Comparison of ENCODE assay signal across 26 cellular contexts in the genomic region with DNA sequence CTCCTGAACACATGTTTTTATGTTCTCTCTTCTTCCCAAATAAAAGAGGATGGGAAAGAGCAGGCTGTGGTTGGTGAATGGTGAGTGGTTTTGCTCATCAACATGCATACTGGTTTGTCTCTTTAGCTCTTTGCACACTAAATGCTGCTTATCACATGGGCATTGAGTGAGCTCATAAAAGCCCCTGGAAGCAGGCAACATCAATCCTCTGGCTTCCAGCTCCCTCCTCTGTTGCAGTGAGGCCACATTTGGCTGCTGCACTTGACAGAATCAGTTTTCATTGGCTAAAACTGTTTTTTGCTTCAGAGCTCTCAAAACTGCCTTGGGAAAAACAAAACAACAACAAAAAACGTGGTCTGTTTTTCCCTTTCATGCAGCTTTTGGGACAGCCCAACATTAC.
DNase-seq lines count a peak whose midpoint lies in the region; ATAC-seq and TF ChIP-seq lines count a peak whose summit lies in the region.
"Had no signal": no experiment of that assay in that cellular context is flagged by ENCODE, and none has a peak within 500 bp of the region (broad histone marks: within the 10 kb centered on the region; RNA-seq: fewer than 3 reads in every experiment).

No MANE protein-coding gene starts in this region.

- intact Hi-C loops in IMR-90 (cut with micrococcal nuclease) = no loop called here

- H2BK120ac ChIP-seq in IMR-90 (ENCODE audit: low read depth, low read length) (no peak overlapping the region), mesenchymal stem cell (ENCODE audit: low read depth, low read length) (no peak overlapping the region)

- no peak overlapping the region for H2AK5ac ChIP-seq in IMR-90 (ENCODE audit: low read depth, low read length)
- no peak overlapping the region for H2AK5ac ChIP-seq in mesenchymal stem cell (ENCODE audit: low read length, severe bottlenecking)

- no peaks in the 10 kb centered on the region for H3K36me3 ChIP-seq in BE2C
- H3K36me3 ChIP-seq in IMR-90 (ENCODE audit: control insufficient read depth, insufficient read depth, low read length) = no peaks in the 10 kb centered on the region
- no peaks in the 10 kb centered on the region for H3K36me3 ChIP-seq in endodermal cell (ENCODE audit: control insufficient read depth, insufficient read depth, low read length)
- H3K36me3 ChIP-seq in mesenchymal stem cell (ENCODE audit: control insufficient read depth in 1 of 2, insufficient read depth in 2 of 2, low read depth in 1 of 2, low read length in 2 of 2) = no peaks in the 10 kb centered on the region
- H3K36me3 ChIP-seq: heart left ventricle had no signal

- no peak for TF ChIP-seq RAD21 in IMR-90 (IDR thresholded peaks at IDR 0.05; ENCODE audit: low read length)

- no peak overlapping the region; the same call in 1 of the 2 replicates for H4K91ac ChIP-seq in IMR-90 (ENCODE audit: insufficient read depth, low read depth, low read length)
- no peak overlapping the region for H4K91ac ChIP-seq in mesenchymal stem cell (ENCODE audit: low read length)

- no peak overlapping the region for H3K23ac ChIP-seq in IMR-90 (ENCODE audit: low read depth, low read length)
- no peak overlapping the region for H3K23ac ChIP-seq in mesenchymal stem cell (ENCODE audit: low read length in 2 of 2)

- BruUV-seq in IMR-90 (replicated peaks; lab: Mats Ljungman, UMichigan) = no TSS peak

- in situ Hi-C loops in IMR-90 (cut with MboI; ENCODE audit: low sequenced_read_pairs) = no loop called here

- H3K27ac ChIP-seq in IMR-90 (ENCODE audit: insufficient read depth, low read length) (no peak overlapping the region), endodermal cell (ENCODE audit: low read depth, low read length) (no peak overlapping the region), mesenchymal stem cell (ENCODE audit: low read length, poor library complexity, severe bottlenecking) (no peak overlapping the region)
- H3K27ac ChIP-seq: GM23248, heart left ventricle had no signal

- 0 out of 2 replicates have a peak overlapping the region, but pooled peaks have one; percentile 1 for H2BK20ac ChIP-seq in IMR-90 (ENCODE audit: low read depth, low read length)

- H3K9ac ChIP-seq in IMR-90 (ENCODE audit: low read depth, low read length) = no peak overlapping the region
- no peak overlapping the region for H3K9ac ChIP-seq in endodermal cell (ENCODE audit: extremely low read depth, low read length, poor library complexity, severe bottlenecking)
- no peak overlapping the region for H3K9ac ChIP-seq in mesenchymal stem cell (ENCODE audit: low read length)
- H3K9ac ChIP-seq: GM23248, SK-N-SH had no signal

- H3K9me1 ChIP-seq in IMR-90 (ENCODE audit: insufficient read depth, low read length) = peaks cover 4% of the 10 kb centered on the region; the same call in 1 of the 2 replicates

- H4K20me1 ChIP-seq in IMR-90 (ENCODE audit: insufficient read depth, low read length) = no peaks in the 10 kb centered on the region

- DNase-seq in BE2C (peak; percentile 8), IMR-90 (peak; percentile 41), endodermal cell (peak; percentile 68), mesenchymal stem cell (peak; percentile 28), GM19238 (ENCODE audit: insufficient read length, low spot score) (no peak)
- DNase-seq in activated naive CD4-positive, alpha-beta T cell treated with anti-CD3 and anti-CD28 coated beads, Interleukin-2, amount 10 ng/mL, durations not matched to agents 7 days and 5 days = no peak
- DNase-seq: ACHN; activated naive CD4-positive, alpha-beta T cell treated with anti-CD3 and anti-CD28 coated beads, Interleukin-2, amount 50 U/mL, for 16 hours; activated T-cell treated with anti-CD3 and anti-CD28 coated beads, Interleukin-2, amount 50 U/mL, for 24 hours; aorta; effector memory CD8-positive, alpha-beta T cell; GM23248; heart left ventricle; Karpas-422; kidney; natural killer cell; NCI-H187; NK-92 treated with Interleukin-12 subunit alpha and Interleukin-12 subunit beta, amount 100 ng/mL, for 24 hours; SK-N-SH; stimulated activated naive CD4-positive, alpha-beta T cell treated with Interleukin-2 at 50 U/mL for 16 hours had no signal

- no peak overlapping the region for H2AFZ ChIP-seq in IMR-90 (replicated peaks; ENCODE audit: low read length, poor library complexity)
- H2AFZ ChIP-seq in mesenchymal stem cell (ENCODE audit: low read depth, low read length) = no peak overlapping the region
- H2AFZ ChIP-seq: GM23248 had no signal

- H3K4ac ChIP-seq in IMR-90 (ENCODE audit: low read depth, low read length) (no peak overlapping the region), mesenchymal stem cell (ENCODE audit: low read depth in 1 of 2, low read length in 2 of 2) (no peak overlapping the region)

- CTCF ChIA-PET in IMR-90 (lab: Yijun Ruan, JAX) = no interaction called here
- CTCF ChIA-PET in activated naive CD4-positive, alpha-beta T cell treated with anti-CD3 and anti-CD28 coated beads, Interleukin-2, amount 10 ng/mL, durations not matched to agents 7 days and 5 days (lab: Charles Lee) = no interaction called here

- H3K79me1 ChIP-seq in IMR-90 (ENCODE audit: low read depth in 1 of 2, low read length in 2 of 2) (no peaks in the 10 kb centered on the region), mesenchymal stem cell (replicated peaks; ENCODE audit: low read length, poor library complexity, severe bottlenecking) (no peaks in the 10 kb centered on the region)

- H3K9me3 ChIP-seq in BE2C = no peaks in the 10 kb centered on the region
- H3K9me3 ChIP-seq in IMR-90 (ENCODE audit: control insufficient read depth, insufficient read depth, low read length) = no peaks in the 10 kb centered on the region
- H3K9me3 ChIP-seq in endodermal cell (ENCODE audit: control insufficient read depth, low read length) = no peaks in the 10 kb centered on the region
- no peaks in the 10 kb centered on the region for H3K9me3 ChIP-seq in mesenchymal stem cell (ENCODE audit: control insufficient read depth, low read length)
- H3K9me3 ChIP-seq: heart left ventricle, SK-N-SH had no signal

- H3K27ac Mint-ChIP-seq in endodermal cell = peak overlapping the region; percentile 65
- H3K27ac Mint-ChIP-seq in activated naive CD4-positive, alpha-beta T cell treated with anti-CD3 and anti-CD28 coated beads, Interleukin-2, amount 10 ng/mL, durations not matched to agents 7 days and 5 days = no peak overlapping the region
- H3K27ac Mint-ChIP-seq: activated T-cell treated with anti-CD3 and anti-CD28 coated beads, Interleukin-2, amount 50 U/mL, for 24 hours; CD14-positive monocyte; effector memory CD8-positive, alpha-beta T cell; natural killer cell; T-helper 2 cell treated with Interferon-gamma antibody and Interleukin-4, amounts not matched to agents 5 μg/mL and 100 μg/mL, for 36 hours had no signal

- H4K8ac ChIP-seq in IMR-90 (ENCODE audit: low read depth in 2 of 2, low read length in 2 of 2) (no peak overlapping the region), mesenchymal stem cell (ENCODE audit: low read length) (no peak overlapping the region)

- H3K4me3 ChIP-seq in BE2C (ENCODE audit: low read depth, low read length) (no peak overlapping the region), IMR-90 (ENCODE audit: insufficient read depth, low read depth, low read length) (no peak overlapping the region), endodermal cell (ENCODE audit: low read length) (peak overlapping the region; percentile 59), mesenchymal stem cell (ENCODE audit: insufficient read depth in 1 of 2, low read depth in 1 of 2, low read length in 2 of 2) (no peak overlapping the region)
- H3K4me3 ChIP-seq: GM23248, heart left ventricle, lung had no signal

- no peaks in the 10 kb centered on the region for H3K27me3 Mint-ChIP-seq in endodermal cell (ENCODE audit: insufficient read depth)
- H3K27me3 Mint-ChIP-seq in activated naive CD4-positive, alpha-beta T cell treated with anti-CD3 and anti-CD28 coated beads, Interleukin-2, amount 10 ng/mL, durations not matched to agents 7 days and 5 days = no peaks in the 10 kb centered on the region
- H3K27me3 Mint-ChIP-seq: activated T-cell treated with anti-CD3 and anti-CD28 coated beads, Interleukin-2, amount 50 U/mL, for 24 hours; effector memory CD8-positive, alpha-beta T cell had no signal

- no peak overlapping the region for H2BK12ac ChIP-seq in mesenchymal stem cell (ENCODE audit: low read length in 2 of 2)

- no peaks in the 10 kb centered on the region for H3K27me3 ChIP-seq in BE2C
- H3K27me3 ChIP-seq in IMR-90 (ENCODE audit: control insufficient read depth, insufficient read depth, low read length) = no peaks in the 10 kb centered on the region
- H3K27me3 ChIP-seq in endodermal cell (ENCODE audit: control insufficient read depth, insufficient read depth, low read length, poor library complexity, severe bottlenecking) = no peaks in the 10 kb centered on the region
- H3K27me3 ChIP-seq in mesenchymal stem cell (ENCODE audit: control insufficient read depth in 1 of 2, insufficient read depth in 1 of 2, low read length in 2 of 2) = no peaks in the 10 kb centered on the region
- H3K27me3 ChIP-seq: heart left ventricle had no signal

- H2BK5ac ChIP-seq in IMR-90 (ENCODE audit: low read depth, low read length, poor library complexity, severe bottlenecking) (no peak overlapping the region), mesenchymal stem cell (ENCODE audit: low read depth, low read length, poor library complexity, severe bottlenecking) (no peak overlapping the region)

- H3K4me1 Mint-ChIP-seq in endodermal cell = peaks cover 61% of the 10 kb centered on the region
- H3K4me1 Mint-ChIP-seq in activated naive CD4-positive, alpha-beta T cell treated with anti-CD3 and anti-CD28 coated beads, Interleukin-2, amount 10 ng/mL, durations not matched to agents 7 days and 5 days = no peaks in the 10 kb centered on the region
- H3K4me1 Mint-ChIP-seq: CD14-positive monocyte, natural killer cell had no signal

- TF ChIP-seq CTCF in BE2C (IDR thresholded peaks at IDR 0.05; ENCODE audit: low read depth, low read length) = peak; percentile 6; the same call in 1 of the 2 replicates
- TF ChIP-seq CTCF in IMR-90 (conservative IDR thresholded peaks at IDR 0.05; ENCODE audit: low read depth, low read length) = no peak
- TF ChIP-seq CTCF in endodermal cell (conservative IDR thresholded peaks at IDR 0.05) = peak; percentile 41

- no peaks in the 10 kb centered on the region for H3K4me1 ChIP-seq in BE2C
- peaks cover 2% of the 10 kb centered on the region; the same call in 1 of the 2 replicates for H3K4me1 ChIP-seq in IMR-90 (ENCODE audit: control insufficient read depth, insufficient read depth, low read length)
- H3K4me1 ChIP-seq in endodermal cell (ENCODE audit: control insufficient read depth, insufficient read depth, low read length) = peaks cover 35% of the 10 kb centered on the region
- no peaks in the 10 kb centered on the region for H3K4me1 ChIP-seq in mesenchymal stem cell (ENCODE audit: control insufficient read depth, insufficient read depth, low read depth, low read length)
- H3K4me1 ChIP-seq: heart left ventricle had no signal

- H3K9me3 Mint-ChIP-seq in endodermal cell = no peaks in the 10 kb centered on the region
- peaks cover 3% of the 10 kb centered on the region for H3K9me3 Mint-ChIP-seq in activated naive CD4-positive, alpha-beta T cell treated with anti-CD3 and anti-CD28 coated beads, Interleukin-2, amount 10 ng/mL, durations not matched to agents 7 days and 5 days

- H3K18ac ChIP-seq in IMR-90 (ENCODE audit: low read depth, low read length) (peak overlapping the region; percentile 20; the same call in 1 of the 2 replicates), mesenchymal stem cell (ENCODE audit: low read depth in 1 of 2, low read length in 2 of 2) (no peak overlapping the region)

- POLR2A ChIA-PET in IMR-90 (lab: Charles Lee; ENCODE audit: unreplicated experiment) = no interaction called here

- H4K5ac ChIP-seq in IMR-90 (ENCODE audit: low read depth, low read length) = no peak overlapping the region

- dilution Hi-C loops in IMR-90 (cut with HindIII; ENCODE audit: low sequenced_read_pairs, unreplicated experiment) = no loop called here

- no peak overlapping the region for H2AK9ac ChIP-seq in IMR-90 (replicated peaks; ENCODE audit: low read depth, low read length, poor library complexity)

- no peak overlapping the region for H3K56ac ChIP-seq in IMR-90 (ENCODE audit: extremely low read depth, insufficient read depth, low read length)

- no peak for TF ChIP-seq POLR2A in IMR-90 (IDR thresholded peaks at IDR 0.05; ENCODE audit: low read depth, low read length)

- H2BK15ac ChIP-seq in IMR-90 (ENCODE audit: low read depth, low read length) = no peak overlapping the region
- H2BK15ac ChIP-seq in mesenchymal stem cell (ENCODE audit: low read depth, poor library complexity, severe bottlenecking) = no peak overlapping the region

- ATAC-seq in IMR-90 (ENCODE audit: low read depth) (peak; percentile 18), HG03159 (IDR thresholded peaks at IDR 0.05; ENCODE audit: unreplicated experiment) (no peak), GM21717 (IDR thresholded peaks at IDR 0.05; ENCODE audit: unreplicated experiment) (no peak)
- ATAC-seq: activated CD4-positive, CD25-positive, alpha-beta regulatory T cell treated with anti-CD3 and anti-CD28 coated beads, Interleukin-2, amount 50 U/mL, for 24 hours; effector memory CD8-positive, alpha-beta T cell; heart left ventricle; natural killer cell had no signal

- no peak overlapping the region for H3K14ac ChIP-seq in IMR-90 (replicated peaks; ENCODE audit: low read depth, low read length)
- H3K14ac ChIP-seq in mesenchymal stem cell (ENCODE audit: low read length in 2 of 2) = no peak overlapping the region

- H3K4me3 Mint-ChIP-seq in endodermal cell = peak overlapping the region; percentile 59
- H3K4me3 Mint-ChIP-seq in activated naive CD4-positive, alpha-beta T cell treated with anti-CD3 and anti-CD28 coated beads, Interleukin-2, amount 10 ng/mL, durations not matched to agents 7 days and 5 days = no peak overlapping the region
- H3K4me3 Mint-ChIP-seq: activated T-cell treated with anti-CD3 and anti-CD28 coated beads, Interleukin-2, amount 50 U/mL, for 24 hours; CD14-positive monocyte; effector memory CD8-positive, alpha-beta T cell; natural killer cell; T-helper 2 cell treated with Interferon-gamma antibody and Interleukin-4, amounts not matched to agents 5 μg/mL and 100 μg/mL, for 36 hours had no signal

- WGBS in IMR-90 (ENCODE audit: extremely low coverage in 2 of 2, insufficient read length in 1 of 2), 2 experiments = no CpG with 5 or more reads among the region's 1 CpG
- 44% methylated on average over 1 of the region's 1 CpG; no CpG with 5 or more reads in 1 of the 2 experiments for WGBS in endodermal cell (ENCODE audit: insufficient coverage in 1 of 2, insufficient read length in 1 of 2), 2 experiments
- WGBS in mesenchymal stem cell = 50% methylated on average over 1 of the region's 1 CpG

- H3K36me3 Mint-ChIP-seq in endodermal cell (ENCODE audit: low read depth) = no peaks in the 10 kb centered on the region
- H3K36me3 Mint-ChIP-seq in activated naive CD4-positive, alpha-beta T cell treated with anti-CD3 and anti-CD28 coated beads, Interleukin-2, amount 10 ng/mL, durations not matched to agents 7 days and 5 days = no peaks in the 10 kb centered on the region
- H3K36me3 Mint-ChIP-seq: CD14-positive monocyte had no signal

- H3K4me2 ChIP-seq in IMR-90 (ENCODE audit: low read depth, low read length) = no peak overlapping the region
- H3K4me2 ChIP-seq in mesenchymal stem cell (ENCODE audit: low read length, poor library complexity, severe bottlenecking) = no peak overlapping the region
- H3K4me2 ChIP-seq: SK-N-SH had no signal

Comparison
In these comparisons a context has a peak if more than half of its experiments do, and no peak if none do; other contexts are left out.
1. DNase-seq: peak in BE2C (single experiment), IMR-90 (single experiment), endodermal cell (single experiment) and mesenchymal stem cell (single experiment); none in activated naive CD4-positive, alpha-beta T cell treated with anti-CD3 and anti-CD28 coated beads, Interleukin-2, amount 10 ng/mL, durations not matched to agents 7 days and 5 days (single experiment) and GM19238 (single experiment).